In genomic region chr19:39052243-39052746, GRCh38 we compare ENCODE assay signal across 8 cellular contexts. TPM values are rescaled to one million over a fixed set of nuclear protein-coding genes. Genes with fewer than 3 reads are reported as not detected.
DNase-seq lines count a peak whose midpoint lies in the region; ATAC-seq, FAIRE-seq and TF ChIP-seq lines count a peak whose summit lies in the region.

No MANE protein-coding gene starts in this region.

- no peak for FAIRE-seq in D721Med (lab: Jason Lieb, UNC)

- H3K27me3 ChIP-seq in left lung, result no peaks in the 10 kb centered on the region

- H3K27ac ChIP-seq in caudate nucleus (ENCODE audit: low read depth, low read length) (peak overlapping the region; percentile 98), left lung (no peak overlapping the region)

- no peaks in the 10 kb centered on the region for H3K4me1 ChIP-seq in left lung

- intact Hi-C loops in left lung (cut with DNase I), result no loop called here

- no peak overlapping the region for H3K4me3 ChIP-seq in left lung

- no peaks in the 10 kb centered on the region for H3K9me3 ChIP-seq in left lung

- TF ChIP-seq CTCF in D721Med (IDR thresholded peaks at IDR 0.05; ENCODE audit: insufficient read depth, missing control alignments) (peak; percentile 61), left lung (IDR thresholded peaks at IDR 0.05) (peak; percentile 72 to 82)

- ATAC-seq in left lung (peak; percentile 80), HG03135 (IDR thresholded peaks at IDR 0.05; ENCODE audit: unreplicated experiment) (no peak), HG03457 (IDR thresholded peaks at IDR 0.05; ENCODE audit: unreplicated experiment) (no peak)

- H3K36me3 ChIP-seq in left lung, result no peaks in the 10 kb centered on the region

- DNase-seq in D721Med (ENCODE audit: insufficient read length, low spot score), result no peak
- DNase-seq in Kasumi-1 (lab: John Stamatoyannopoulos, UW), result peak; percentile 12 to 25
- peak; percentile 79 for DNase-seq in activated CD4-positive, CD25-positive, alpha-beta regulatory T cell treated with anti-CD3 and anti-CD28 coated beads, Interleukin-2, amount 50 U/mL, for 72 hours
- DNase-seq in caudate nucleus (lab: John Stamatoyannopoulos, UW), result peak in 58 of 61 donors; percentile 5 to 80 (median 54)
- peak; percentile 46 to 94 for DNase-seq in left lung
- peak; percentile 60 to 71 for DNase-seq in stimulated activated CD4-positive, alpha-beta T cell treated with anti-CD3 and anti-CD28 coated beads, Interleukin-4, amount 100 ng/mL, for 48 hours (ENCODE audit: low read depth in 2 of 2)

RNA-seq across cellular contexts. Expression of gene FBXO27, which starts 19.9 kb away (rescaled TPM):
- total RNA-seq in left lung, result 10 to 100 TPM; 11.4 to 11.9 TPM

RNA-seq across cellular contexts. Expression of gene ACP7, which starts 31.9 kb away (rescaled TPM):
- not detected for total RNA-seq in left lung
